Comparison of ENCODE assay signal across 8 cellular contexts in genomic region chr16:48117217-48118105, GRCh38.
DNase-seq lines count a peak whose midpoint lies in the region; ATAC-seq and TF ChIP-seq lines count a peak whose summit lies in the region.

No MANE protein-coding gene starts in this region.

- intact Hi-C loops in posterior cingulate gyrus (cut with DNase I): no loop called here

- ATAC-seq in GM21515 (IDR thresholded peaks at IDR 0.05; ENCODE audit: unreplicated experiment): no peak

- peak; percentile 90 for TF ChIP-seq CTCF in HFF-Myc (IDR thresholded peaks at IDR 0.05; ENCODE audit: low read depth, low read length, missing control alignments)

- peak; percentile 27 for DNase-seq in NCI-H2196 (lab: John Stamatoyannopoulos, UW; ENCODE audit: unreplicated experiment)
- no peak for DNase-seq in NCI-H2196 treated with DMSO at 0.1 percent for 48 hours (lab: John Stamatoyannopoulos, UW; ENCODE audit: unreplicated experiment)
- no peak for DNase-seq in HFF-Myc (ENCODE audit: extremely low read depth, low read depth)
- peak; percentile 48 for DNase-seq in NCI-H69 (lab: John Stamatoyannopoulos, UW)
- DNase-seq in activated CD8-positive, alpha-beta memory T cell treated with anti-CD3 and anti-CD28 coated beads for 24 hours: peak; percentile 74
- DNase-seq in fibroblast of gingiva (ENCODE audit: low read depth): peak; percentile 24
- peak in 7 of 10 donors; percentile 19 to 86 (median 49) for DNase-seq in posterior cingulate gyrus

- no peak overlapping the region for H3K4me3 ChIP-seq in HFF-Myc (replicated peaks; ENCODE audit: low read depth, low read length)

Comparison
In these comparisons a context has a peak if more than half of its experiments do, and no peak if none do; other contexts are left out.
1. DNase-seq: peak in NCI-H2196 (single experiment), NCI-H69 (single experiment), activated CD8-positive, alpha-beta memory T cell treated with anti-CD3 and anti-CD28 coated beads for 24 hours (single experiment), fibroblast of gingiva (single experiment) and posterior cingulate gyrus (7 of 10); none in NCI-H2196 treated with DMSO at 0.1 percent for 48 hours (single experiment) and HFF-Myc (single experiment).